22 cellular contexts compared by ENCODE assay signal in the genomic region with DNA sequence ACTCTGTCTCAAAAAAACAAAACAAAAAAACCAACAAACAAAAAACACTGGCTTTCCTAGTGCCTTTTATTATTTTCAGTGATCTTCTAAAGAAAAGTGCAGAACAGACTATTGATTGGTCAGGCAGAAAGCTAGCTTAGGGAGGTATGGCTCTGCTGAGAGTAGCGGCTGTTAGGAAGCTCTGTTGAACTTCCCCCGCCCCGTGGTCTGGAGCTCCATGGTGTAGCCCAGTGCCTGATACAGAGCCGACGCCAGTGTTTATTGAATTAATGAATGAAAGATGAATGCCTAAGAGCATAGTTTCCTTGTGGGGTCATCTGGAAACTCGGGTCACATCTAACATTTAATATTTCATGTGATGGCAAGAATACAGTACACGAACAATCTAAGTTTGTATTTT.
"Had no signal": no experiment of that assay in that cellular context is flagged by ENCODE, and none has a peak within 500 bp of the region (broad histone marks: within the 10 kb centered on the region; RNA-seq: fewer than 3 reads in every experiment).

No MANE protein-coding gene starts in this region.

- H3K9ac ChIP-seq: neural progenitor cell, parathyroid adenoma had no signal

- FAIRE-seq: colon, keratinocyte had no signal

- ATAC-seq: left ventricle myocardium superior; lower lobe of right lung; stimulated activated effector memory CD8-positive, alpha-beta T cell treated with anti-CD3 and anti-CD28 coated beads, Interleukin-12 subunit alpha, Interleukin-12 subunit beta, amount 100 ng/mL, for 72 hours had no signal

- H3K36me3 Mint-ChIP-seq: neural progenitor cell; stimulated activated effector memory CD8-positive, alpha-beta T cell treated with anti-CD3 and anti-CD28 coated beads, Interleukin-12 subunit alpha, Interleukin-12 subunit beta, amount 100 ng/mL, for 72 hours; type B pancreatic cell had no signal

- H3K79me2 ChIP-seq: parathyroid adenoma had no signal

- H3K4me1 ChIP-seq: lower lobe of right lung, parathyroid adenoma, prostate gland, right atrium auricular region, sigmoid colon, stomach, testis, tibial artery had no signal

- H3K27ac Mint-ChIP-seq: nephron; neural progenitor cell; stimulated activated effector memory CD8-positive, alpha-beta T cell treated with anti-CD3 and anti-CD28 coated beads, Interleukin-12 subunit alpha, Interleukin-12 subunit beta, amount 100 ng/mL, for 72 hours; type B pancreatic cell had no signal

- DNase-seq: effector CD8-positive, alpha-beta T cell; erythroblast; esophagus squamous epithelium; foreskin melanocyte; left ventricle myocardium superior; lower lobe of right lung; sigmoid colon; stimulated activated CD4-positive, alpha-beta T cell treated with anti-CD3 and anti-CD28 coated beads, Interleukin-2, amount 100 ng/mL, for 24 hours; stimulated activated CD4-positive, alpha-beta T cell treated with anti-CD3 and anti-CD28 coated beads, Interleukin-4, amount 100 ng/mL, for 24 hours; stimulated activated naive CD4-positive, alpha-beta T cell treated with Interleukin-2 at 50 U/mL for 16 hours; stomach; testis; tibial artery had no signal

- H3K27ac ChIP-seq: esophagus squamous epithelium, lower lobe of right lung, neural progenitor cell, parathyroid adenoma, prostate gland, right atrium auricular region, sigmoid colon, stomach, testis, tibial artery had no signal

- H3K4me2 ChIP-seq: neural progenitor cell had no signal

- H3K4me3 ChIP-seq: esophagus squamous epithelium, lower lobe of right lung, neural progenitor cell, prostate gland, right atrium auricular region, sigmoid colon, stomach, testis, tibial artery had no signal

- H3K4me1 Mint-ChIP-seq: nephron; neural progenitor cell; stimulated activated effector memory CD8-positive, alpha-beta T cell treated with anti-CD3 and anti-CD28 coated beads, Interleukin-12 subunit alpha, Interleukin-12 subunit beta, amount 100 ng/mL, for 72 hours had no signal

- H3K36me3 ChIP-seq: esophagus squamous epithelium, lower lobe of right lung, neural progenitor cell, prostate gland, right atrium auricular region, sigmoid colon, stomach, tibial artery had no signal

- H2AFZ ChIP-seq: neural progenitor cell, parathyroid adenoma had no signal

- H3K9me3 Mint-ChIP-seq: nephron; neural progenitor cell; stimulated activated effector memory CD8-positive, alpha-beta T cell treated with anti-CD3 and anti-CD28 coated beads, Interleukin-12 subunit alpha, Interleukin-12 subunit beta, amount 100 ng/mL, for 72 hours; type B pancreatic cell had no signal

- H3K4me3 Mint-ChIP-seq: nephron; neural progenitor cell; stimulated activated effector memory CD8-positive, alpha-beta T cell treated with anti-CD3 and anti-CD28 coated beads, Interleukin-12 subunit alpha, Interleukin-12 subunit beta, amount 100 ng/mL, for 72 hours; type B pancreatic cell had no signal

- H3K27me3 ChIP-seq: esophagus squamous epithelium, neural progenitor cell, right atrium auricular region, sigmoid colon, stomach, testis, tibial artery had no signal

- H3K9me3 ChIP-seq: esophagus squamous epithelium, lower lobe of right lung, prostate gland, right atrium auricular region, sigmoid colon, stomach, testis, tibial artery had no signal

- H3K27me3 Mint-ChIP-seq: type B pancreatic cell had no signal
